Comparison of ENCODE assay signal across 1 cellular context in the genomic region with DNA sequence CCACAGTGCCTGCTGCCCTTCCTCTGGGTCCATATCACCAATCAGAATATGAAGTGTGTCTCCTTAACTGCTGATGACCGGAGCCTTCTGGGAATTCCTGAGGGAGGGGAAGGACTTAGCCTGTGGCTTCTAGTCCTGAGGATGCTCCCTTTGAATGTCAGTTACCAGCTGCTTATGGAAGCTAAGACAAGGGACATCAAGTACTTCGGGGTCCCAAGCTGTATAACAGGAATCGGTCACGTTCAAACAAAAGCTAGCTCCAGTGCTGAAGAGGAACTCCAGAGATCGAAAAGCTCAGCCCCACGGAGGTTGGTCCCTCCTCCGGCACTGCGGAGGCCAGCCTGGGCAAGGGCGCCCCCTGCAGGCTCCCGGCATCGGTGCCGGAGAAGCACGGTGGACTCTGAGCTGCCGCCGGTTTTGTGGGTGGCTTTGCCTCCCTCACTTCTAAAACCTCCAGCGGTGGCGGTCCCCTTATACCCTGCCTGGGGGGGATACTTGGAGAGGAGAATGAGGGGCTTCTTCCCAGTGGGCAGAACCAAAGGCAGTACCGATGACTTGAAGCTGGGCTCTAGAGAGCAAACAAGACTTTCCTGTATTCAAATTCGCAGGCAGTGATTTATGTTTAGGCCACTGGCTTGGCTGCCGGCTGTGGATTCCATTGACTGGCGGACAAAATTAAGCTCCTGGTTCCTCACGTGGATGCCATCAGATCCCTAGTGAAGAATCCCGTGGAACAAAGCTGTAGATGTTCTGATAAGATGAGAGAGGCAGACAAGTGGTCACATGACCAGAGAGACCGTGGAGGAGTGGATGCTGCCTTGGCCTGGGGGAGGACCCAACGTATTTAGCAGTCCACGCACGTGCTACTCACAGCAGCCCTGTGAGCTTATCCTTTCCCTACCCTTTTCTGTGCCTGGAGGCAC.
TF ChIP-seq lines count a peak whose summit lies in the region.

No MANE protein-coding gene starts in this region.

TF ChIP-seq in HepG2, 621 proteins besides CTCF, POLR2A, EP300 and RAD21 (continued from another document and continues in another):
- TF ChIP-seq SPEN (CRISPR knock-in tag; IDR thresholded peaks at IDR 0.05; ENCODE audit: low read depth) (0 out of 2 replicates have a peak, but pooled peaks have one; percentile 19), PAWR (CRISPR knock-in tag; IDR thresholded peaks at IDR 0.05; ENCODE audit: borderline replicate concordance) (no peak), KLF9 (CRISPR knock-in tag; IDR thresholded peaks at IDR 0.05; ENCODE audit: low read depth) (no peak), RFXAP (CRISPR knock-in tag; IDR thresholded peaks at IDR 0.05; ENCODE audit: borderline replicate concordance) (no peak), TCF7L2 (IDR thresholded peaks at IDR 0.05; ENCODE audit: low read depth, low read length) (no peak), ZNF225 (CRISPR knock-in tag; IDR thresholded peaks at IDR 0.05) (0 out of 2 replicates have a peak, but pooled peaks have one; percentile 25), EHMT2 (IDR thresholded peaks at IDR 0.05; ENCODE audit: borderline replicate concordance, low read depth, low read length) (no peak), DNMT3B (CRISPR knock-in tag; conservative IDR thresholded peaks at IDR 0.05) (peak; percentile 66; the same call in 1 of the 2 replicates), HNRNPLL (IDR thresholded peaks at IDR 0.05; ENCODE audit: low read depth, low read length, poor library complexity, severe bottlenecking) (peak; percentile 45), KDM5A (IDR thresholded peaks at IDR 0.05; ENCODE audit: borderline replicate concordance, low read length) (no peak), KDM3A (CRISPR knock-in tag; IDR thresholded peaks at IDR 0.05; ENCODE audit: low read depth) (peak; percentile 61; the same call in 1 of the 2 replicates), RARA (CRISPR knock-in tag; IDR thresholded peaks at IDR 0.05) (no peak), ZNF317 (CRISPR knock-in tag; IDR thresholded peaks at IDR 0.05) (0 out of 2 replicates have a peak, but pooled peaks have one; percentile 22), ARID2 (CRISPR knock-in tag; IDR thresholded peaks at IDR 0.05; ENCODE audit: borderline replicate concordance) (no peak), CREM (IDR thresholded peaks at IDR 0.05) (no peak), CREM (CRISPR knock-in tag; IDR thresholded peaks at IDR 0.05) (no peak), KAT2B (IDR thresholded peaks at IDR 0.05; ENCODE audit: borderline replicate concordance, low read depth, low read length) (no peak), SRSF1 (optimal IDR thresholded peaks at IDR 0.05; ENCODE audit: low read depth, low read length) (no peak), ZNF672 (CRISPR knock-in tag; IDR thresholded peaks at IDR 0.05) (no peak), ZNF382 (CRISPR knock-in tag; IDR thresholded peaks at IDR 0.05; ENCODE audit: borderline replicate concordance) (no peak), ZNF891 (CRISPR knock-in tag; IDR thresholded peaks at IDR 0.05) (peak; percentile 86), ZNF703 (CRISPR knock-in tag; IDR thresholded peaks at IDR 0.05; ENCODE audit: borderline replicate concordance) (no peak), ZFP37 (CRISPR knock-in tag; IDR thresholded peaks at IDR 0.05; ENCODE audit: borderline replicate concordance) (no peak), ZNF737 (CRISPR knock-in tag; IDR thresholded peaks at IDR 0.05; ENCODE audit: borderline replicate concordance) (no peak; the same call in 1 of the 2 replicates), HNRNPH1 (optimal IDR thresholded peaks at IDR 0.05; ENCODE audit: low read depth, low read length) (no peak), TBX3 (IDR thresholded peaks at IDR 0.05; ENCODE audit: borderline replicate concordance) (no peak), ZNF343 (CRISPR knock-in tag; IDR thresholded peaks at IDR 0.05) (0 out of 2 replicates have a peak, but pooled peaks have one; percentile 72), BCL6 (CRISPR knock-in tag; IDR thresholded peaks at IDR 0.05) (no peak)
- TF ChIP-seq, protein P1, sequence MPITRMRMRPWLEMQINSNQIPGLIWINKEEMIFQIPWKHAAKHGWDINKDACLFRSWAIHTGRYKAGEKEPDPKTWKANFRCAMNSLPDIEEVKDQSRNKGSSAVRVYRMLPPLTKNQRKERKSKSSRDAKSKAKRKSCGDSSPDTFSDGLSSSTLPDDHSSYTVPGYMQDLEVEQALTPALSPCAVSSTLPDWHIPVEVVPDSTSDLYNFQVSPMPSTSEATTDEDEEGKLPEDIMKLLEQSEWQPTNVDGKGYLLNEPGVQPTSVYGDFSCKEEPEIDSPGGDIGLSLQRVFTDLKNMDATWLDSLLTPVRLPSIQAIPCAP (CRISPR knock-in tag; IDR thresholded peaks at IDR 0.05; ENCODE audit: low read depth): no peak
- TF ChIP-seq, protein P2, sequence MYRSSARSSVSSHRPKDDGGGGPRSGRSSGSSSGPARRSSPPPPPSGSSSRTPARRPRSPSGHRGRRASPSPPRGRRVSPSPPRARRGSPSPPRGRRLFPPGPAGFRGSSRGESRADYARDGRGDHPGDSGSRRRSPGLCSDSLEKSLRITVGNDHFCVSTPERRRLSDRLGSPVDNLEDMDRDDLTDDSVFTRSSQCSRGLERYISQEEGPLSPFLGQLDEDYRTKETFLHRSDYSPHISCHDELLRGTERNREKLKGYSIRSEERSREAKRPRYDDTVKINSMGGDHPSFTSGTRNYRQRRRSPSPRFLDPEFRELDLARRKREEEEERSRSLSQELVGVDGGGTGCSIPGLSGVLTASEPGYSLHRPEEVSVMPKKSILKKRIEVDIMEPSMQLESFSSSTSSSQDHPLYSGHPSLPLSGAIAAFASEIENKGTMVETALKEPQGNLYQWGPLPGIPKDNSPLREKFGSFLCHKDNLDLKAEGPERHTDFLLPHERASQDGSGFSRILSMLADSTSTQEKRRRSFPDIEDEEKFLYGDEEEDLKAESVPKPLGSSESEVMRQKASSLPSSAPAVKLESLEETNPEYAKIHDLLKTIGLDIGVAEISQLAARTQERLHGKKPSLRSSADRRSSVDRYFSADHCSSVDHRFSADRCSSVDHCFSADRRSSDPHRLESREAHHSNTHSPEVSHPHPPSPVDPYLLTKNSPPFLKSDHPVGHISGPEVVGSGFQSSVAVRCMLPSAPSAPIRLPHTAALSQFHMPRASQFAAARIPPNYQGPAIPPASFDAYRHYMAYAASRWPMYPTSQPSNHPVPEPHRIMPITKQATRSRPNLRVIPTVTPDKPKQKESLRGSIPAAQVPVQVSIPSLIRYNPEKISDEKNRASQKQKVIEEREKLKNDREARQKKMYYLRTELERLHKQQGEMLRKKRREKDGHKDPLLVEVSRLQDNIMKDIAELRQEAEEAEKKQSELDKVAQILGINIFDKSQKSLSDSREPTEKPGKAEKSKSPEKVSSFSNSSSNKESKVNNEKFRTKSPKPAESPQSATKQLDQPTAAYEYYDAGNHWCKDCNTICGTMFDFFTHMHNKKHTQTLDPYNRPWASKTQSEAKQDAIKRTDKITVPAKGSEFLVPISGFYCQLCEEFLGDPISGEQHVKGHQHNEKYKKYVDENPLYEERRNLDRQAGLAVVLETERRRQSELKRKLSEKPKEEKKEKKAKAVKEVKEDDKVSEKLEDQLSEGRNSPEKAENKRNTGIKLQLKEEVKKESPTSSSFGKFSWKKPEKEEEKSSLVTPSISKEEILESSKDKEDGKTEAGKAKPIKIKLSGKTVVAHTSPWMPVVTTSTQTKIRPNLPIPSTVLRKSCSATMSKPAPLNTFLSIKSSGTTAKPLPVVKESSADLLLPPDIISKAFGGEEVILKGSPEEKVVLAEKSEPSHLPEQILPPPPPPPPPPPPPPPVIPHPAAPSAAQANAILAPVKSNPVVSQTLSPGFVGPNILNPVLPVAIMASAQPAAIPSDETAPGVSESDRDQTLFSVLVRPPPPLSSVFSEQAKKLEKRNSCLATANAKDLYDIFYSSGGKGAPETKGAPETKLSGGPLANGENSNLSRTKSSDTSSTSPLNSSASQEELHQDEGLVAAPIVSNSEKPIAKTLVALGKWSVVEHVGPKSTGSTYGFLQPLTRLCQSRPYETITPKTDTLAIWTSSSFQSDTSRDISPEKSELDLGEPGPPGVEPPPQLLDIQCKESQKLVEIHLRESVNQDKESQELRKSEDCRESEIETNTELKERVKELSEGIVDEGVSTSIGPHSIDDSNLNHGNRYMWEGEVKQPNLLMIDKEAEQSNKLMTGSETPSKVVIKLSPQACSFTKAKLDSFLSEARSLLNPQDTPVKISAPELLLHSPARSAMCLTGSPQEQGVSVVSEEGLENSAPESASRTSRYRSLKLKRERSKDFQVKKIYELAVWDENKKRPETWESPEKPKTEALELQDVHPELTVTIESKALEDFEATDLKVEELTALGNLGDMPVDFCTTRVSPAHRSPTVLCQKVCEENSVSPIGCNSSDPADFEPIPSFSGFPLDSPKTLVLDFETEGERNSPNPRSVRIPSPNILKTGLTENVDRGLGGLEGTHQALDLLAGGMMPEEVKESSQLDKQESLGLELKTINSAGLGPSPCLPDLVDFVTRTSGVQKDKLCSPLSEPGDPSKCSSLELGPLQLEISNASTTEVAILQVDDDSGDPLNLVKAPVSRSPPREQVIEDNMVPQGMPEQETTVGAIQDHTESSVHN (CRISPR knock-in tag; IDR thresholded peaks at IDR 0.05): no peak
- TF ChIP-seq, protein P3, sequence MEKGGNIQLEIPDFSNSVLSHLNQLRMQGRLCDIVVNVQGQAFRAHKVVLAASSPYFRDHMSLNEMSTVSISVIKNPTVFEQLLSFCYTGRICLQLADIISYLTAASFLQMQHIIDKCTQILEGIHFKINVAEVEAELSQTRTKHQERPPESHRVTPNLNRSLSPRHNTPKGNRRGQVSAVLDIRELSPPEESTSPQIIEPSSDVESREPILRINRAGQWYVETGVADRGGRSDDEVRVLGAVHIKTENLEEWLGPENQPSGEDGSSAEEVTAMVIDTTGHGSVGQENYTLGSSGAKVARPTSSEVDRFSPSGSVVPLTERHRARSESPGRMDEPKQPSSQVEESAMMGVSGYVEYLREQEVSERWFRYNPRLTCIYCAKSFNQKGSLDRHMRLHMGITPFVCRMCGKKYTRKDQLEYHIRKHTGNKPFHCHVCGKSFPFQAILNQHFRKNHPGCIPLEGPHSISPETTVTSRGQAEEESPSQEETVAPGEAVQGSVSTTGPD (CRISPR knock-in tag; IDR thresholded peaks at IDR 0.05): no peak
- TF ChIP-seq, protein P4, sequence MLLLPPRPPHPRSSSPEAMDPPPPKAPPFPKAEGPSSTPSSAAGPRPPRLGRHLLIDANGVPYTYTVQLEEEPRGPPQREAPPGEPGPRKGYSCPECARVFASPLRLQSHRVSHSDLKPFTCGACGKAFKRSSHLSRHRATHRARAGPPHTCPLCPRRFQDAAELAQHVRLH (CRISPR knock-in tag; IDR thresholded peaks at IDR 0.05; ENCODE audit: borderline replicate concordance, low read depth): peak; percentile 67
- TF ChIP-seq, protein P5, sequence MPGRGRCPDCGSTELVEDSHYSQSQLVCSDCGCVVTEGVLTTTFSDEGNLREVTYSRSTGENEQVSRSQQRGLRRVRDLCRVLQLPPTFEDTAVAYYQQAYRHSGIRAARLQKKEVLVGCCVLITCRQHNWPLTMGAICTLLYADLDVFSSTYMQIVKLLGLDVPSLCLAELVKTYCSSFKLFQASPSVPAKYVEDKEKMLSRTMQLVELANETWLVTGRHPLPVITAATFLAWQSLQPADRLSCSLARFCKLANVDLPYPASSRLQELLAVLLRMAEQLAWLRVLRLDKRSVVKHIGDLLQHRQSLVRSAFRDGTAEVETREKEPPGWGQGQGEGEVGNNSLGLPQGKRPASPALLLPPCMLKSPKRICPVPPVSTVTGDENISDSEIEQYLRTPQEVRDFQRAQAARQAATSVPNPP (CRISPR knock-in tag; IDR thresholded peaks at IDR 0.05): no peak
- TF ChIP-seq, protein P6, sequence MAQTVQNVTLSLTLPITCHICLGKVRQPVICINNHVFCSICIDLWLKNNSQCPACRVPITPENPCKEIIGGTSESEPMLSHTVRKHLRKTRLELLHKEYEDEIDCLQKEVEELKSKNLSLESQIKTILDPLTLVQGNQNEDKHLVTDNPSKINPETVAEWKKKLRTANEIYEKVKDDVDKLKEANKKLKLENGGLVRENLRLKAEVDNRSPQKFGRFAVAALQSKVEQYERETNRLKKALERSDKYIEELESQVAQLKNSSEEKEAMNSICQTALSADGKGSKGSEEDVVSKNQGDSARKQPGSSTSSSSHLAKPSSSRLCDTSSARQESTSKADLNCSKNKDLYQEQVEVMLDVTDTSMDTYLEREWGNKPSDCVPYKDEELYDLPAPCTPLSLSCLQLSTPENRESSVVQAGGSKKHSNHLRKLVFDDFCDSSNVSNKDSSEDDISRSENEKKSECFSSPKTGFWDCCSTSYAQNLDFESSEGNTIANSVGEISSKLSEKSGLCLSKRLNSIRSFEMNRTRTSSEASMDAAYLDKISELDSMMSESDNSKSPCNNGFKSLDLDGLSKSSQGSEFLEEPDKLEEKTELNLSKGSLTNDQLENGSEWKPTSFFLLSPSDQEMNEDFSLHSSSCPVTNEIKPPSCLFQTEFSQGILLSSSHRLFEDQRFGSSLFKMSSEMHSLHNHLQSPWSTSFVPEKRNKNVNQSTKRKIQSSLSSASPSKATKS (CRISPR knock-in tag; IDR thresholded peaks at IDR 0.05): no peak
- TF ChIP-seq, protein P7, sequence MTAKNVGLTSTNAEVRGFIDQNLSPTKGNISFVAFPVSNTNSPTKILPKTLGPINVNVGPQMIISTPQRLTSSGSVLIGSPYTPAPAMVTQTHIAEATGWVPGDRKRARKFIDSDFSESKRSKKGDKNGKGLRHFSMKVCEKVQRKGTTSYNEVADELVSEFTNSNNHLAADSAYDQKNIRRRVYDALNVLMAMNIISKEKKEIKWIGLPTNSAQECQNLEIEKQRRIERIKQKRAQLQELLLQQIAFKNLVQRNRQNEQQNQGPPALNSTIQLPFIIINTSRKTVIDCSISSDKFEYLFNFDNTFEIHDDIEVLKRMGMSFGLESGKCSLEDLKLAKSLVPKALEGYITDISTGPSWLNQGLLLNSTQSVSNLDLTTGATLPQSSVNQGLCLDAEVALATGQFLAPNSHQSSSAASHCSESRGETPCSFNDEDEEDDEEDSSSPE (CRISPR knock-in tag; IDR thresholded peaks at IDR 0.05): 0 out of 2 replicates have a peak, but pooled peaks have one; percentile 27
- TF ChIP-seq, protein P8, sequence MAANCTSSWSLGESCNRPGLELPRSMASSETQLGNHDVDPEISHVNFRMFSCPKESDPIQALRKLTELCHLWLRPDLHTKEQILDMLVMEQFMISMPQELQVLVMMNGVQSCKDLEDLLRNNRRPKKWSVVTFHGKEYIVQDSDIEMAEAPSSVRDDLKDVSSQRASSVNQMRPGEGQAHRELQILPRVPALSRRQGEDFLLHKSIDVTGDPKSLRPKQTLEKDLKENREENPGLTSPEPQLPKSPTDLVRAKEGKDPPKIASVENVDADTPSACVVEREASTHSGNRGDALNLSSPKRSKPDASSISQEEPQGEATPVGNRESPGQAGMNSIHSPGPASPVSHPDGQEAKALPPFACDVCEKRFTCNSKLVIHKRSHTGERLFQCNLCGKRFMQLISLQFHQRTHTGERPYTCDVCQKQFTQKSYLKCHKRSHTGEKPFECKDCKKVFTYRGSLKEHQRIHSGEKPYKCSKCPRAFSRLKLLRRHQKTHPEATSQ (CRISPR knock-in tag; IDR thresholded peaks at IDR 0.05; ENCODE audit: borderline replicate concordance): no peak
- TF ChIP-seq, protein P9, sequence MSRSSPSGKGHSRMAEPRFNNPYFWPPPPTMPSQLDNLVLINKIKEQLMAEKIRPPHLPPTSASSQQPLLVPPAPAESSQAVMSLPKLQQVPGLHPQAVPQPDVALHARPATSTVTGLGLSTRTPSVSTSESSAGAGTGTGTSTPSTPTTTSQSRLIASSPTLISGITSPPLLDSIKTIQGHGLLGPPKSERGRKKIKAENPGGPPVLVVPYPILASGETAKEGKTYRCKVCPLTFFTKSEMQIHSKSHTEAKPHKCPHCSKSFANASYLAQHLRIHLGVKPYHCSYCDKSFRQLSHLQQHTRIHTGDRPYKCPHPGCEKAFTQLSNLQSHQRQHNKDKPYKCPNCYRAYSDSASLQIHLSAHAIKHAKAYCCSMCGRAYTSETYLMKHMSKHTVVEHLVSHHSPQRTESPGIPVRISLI (CRISPR knock-in tag; IDR thresholded peaks at IDR 0.05; ENCODE audit: borderline replicate concordance): no peak
